ENCODE assay signal across 17 cellular contexts in genomic region chr3:42693530-42693930, GRCh38. TPM values are rescaled to one million over a fixed set of nuclear protein-coding genes. Genes with fewer than 3 reads are reported as not detected.
A peak's percentile ranks its signal among the peaks of the same experiment; 100 is the strongest.
DNase-seq lines count a peak whose midpoint lies in the region; ATAC-seq, FAIRE-seq and TF ChIP-seq lines count a peak whose summit lies in the region.
"Had no signal": no experiment of that assay in that cellular context is flagged by ENCODE, and none has a peak within 500 bp of the region (broad histone marks: within the 10 kb centered on the region; RNA-seq: fewer than 3 reads in every experiment).

No MANE protein-coding gene starts in this region.

- H3K27ac ChIP-seq in gastrocnemius medialis (peak overlapping the region; percentile 94 to 100 (median 99)), tibial nerve (no peak overlapping the region)
- H3K27ac ChIP-seq: BLaER1 had no signal

- 67 to 77% methylated on average over 3 to 4 of the region's 4 CpGs for WGBS in tibial nerve, 2 donors

- peaks cover 0 to 34% of the 10 kb centered on the region in 2 donors for H3K36me3 ChIP-seq in gastrocnemius medialis
- no peaks in the 10 kb centered on the region for H3K36me3 ChIP-seq in tibial nerve
- H3K36me3 ChIP-seq: BLaER1 had no signal

- TF ChIP-seq CTCF in gastrocnemius medialis (IDR thresholded peaks at IDR 0.05 in 4 of 5, conservative IDR thresholded peaks at IDR 0.05 in 1 of 5) (no peak), tibial nerve (IDR thresholded peaks at IDR 0.05) (no peak)

- H3K9me3 ChIP-seq in gastrocnemius medialis (no peaks in the 10 kb centered on the region), tibial nerve (no peaks in the 10 kb centered on the region)
- H3K9me3 ChIP-seq: BLaER1 had no signal

- H3K4me1 ChIP-seq in gastrocnemius medialis: peaks cover 20 to 23% of the 10 kb centered on the region in 2 donors
- no peaks in the 10 kb centered on the region for H3K4me1 ChIP-seq in tibial nerve

- no peak for ATAC-seq in left ventricle myocardium superior
- no peak for ATAC-seq in gastrocnemius medialis
- ATAC-seq: HCT116 had no signal

- H3K4me3 ChIP-seq in gastrocnemius medialis (no peak overlapping the region), tibial nerve (no peak overlapping the region)
- H3K4me3 ChIP-seq: BLaER1 had no signal

- in situ Hi-C loops in gastrocnemius medialis (cut with MboI; ENCODE audit: low sequenced_read_pairs in 4 of 4): no loop called here

- TF ChIP-seq POLR2A in gastrocnemius medialis (IDR thresholded peaks at IDR 0.05): no peak
- TF ChIP-seq POLR2A in tibial nerve (IDR thresholded peaks at IDR 0.05): no peak

- TF ChIP-seq EP300 in tibial nerve (IDR thresholded peaks at IDR 0.05): no peak

- H3K27me3 ChIP-seq in gastrocnemius medialis (no peaks in the 10 kb centered on the region), tibial nerve (no peaks in the 10 kb centered on the region)
- H3K27me3 ChIP-seq: BLaER1 had no signal

- peak; percentile 61 for FAIRE-seq in urothelium cell line (lab: Jason Lieb, UNC)
- FAIRE-seq: GM19239, H1 had no signal

- peak; percentile 54 for DNase-seq in cardiac septum (ENCODE audit: low spot score)
- DNase-seq in left ventricle myocardium superior: no peak
- peak; percentile 71 for DNase-seq in mesenteric fat pad (ENCODE audit: low spot score)
- DNase-seq in gastrocnemius medialis: no peak
- no peak for DNase-seq in urothelium cell line (ENCODE audit: low spot score)
- DNase-seq in Kasumi-1 (lab: John Stamatoyannopoulos, UW): no peak
- DNase-seq in tibial nerve (ENCODE audit: low spot score in 2 of 2): no peak
- no peak for DNase-seq in LoVo (ENCODE audit: low spot score)
- DNase-seq: 8988T; AML-193; CD4-positive, CD25-positive, alpha-beta regulatory T cell; DMS53; GF-D8 had no signal

- intact Hi-C loops in cardiac septum (cut with DNase I): no loop called here
- intact Hi-C loops in left ventricle myocardium superior (cut with micrococcal nuclease): no loop called here
- intact Hi-C loops in gastrocnemius medialis (cut with DNase I; ENCODE audit: low total_unique reads): no loop called here

RNA-seq across cellular contexts. Expression of gene KLHL40, which starts 8.2 kb away (rescaled TPM):
- total RNA-seq in cardiac septum: 0.57 TPM
- 0.12 TPM for total RNA-seq in left ventricle myocardium superior
- total RNA-seq in mesenteric fat pad: not detected
- total RNA-seq in gastrocnemius medialis: 100 to 1,000 TPM; 197 to 682 (median 397) TPM
- total RNA-seq in tibial nerve: under 1 TPM in 1 of 4 donors, not detected in 3; 0.42 TPM
- total RNA-seq: CD4-positive, CD25-positive, alpha-beta regulatory T cell; H1 had no signal

RNA-seq across cellular contexts. Expression of gene HHATL, which starts 9.1 kb away (rescaled TPM):
- total RNA-seq in cardiac septum (505 TPM), left ventricle myocardium superior (463 TPM), mesenteric fat pad (0.48 TPM), gastrocnemius medialis (100 to 1,000 TPM in 2 of 4 donors, 10 to 100 TPM in 2; 78.0 to 309 (median 164) TPM), tibial nerve (1 to 10 TPM in 1 of 4 donors, not detected in 3; 3.5 TPM)
- total RNA-seq: CD4-positive, CD25-positive, alpha-beta regulatory T cell; H1 had no signal

RNA-seq across cellular contexts. Expression of gene ZBTB47, which starts 40.0 kb away (rescaled TPM):
- 202 TPM for total RNA-seq in cardiac septum
- total RNA-seq in left ventricle myocardium superior: 90.5 TPM
- 58.2 TPM for total RNA-seq in mesenteric fat pad
- total RNA-seq in gastrocnemius medialis: 100 to 1,000 TPM; 141 to 256 (median 167) TPM
- 10 to 100 TPM; 44.6 to 81.3 (median 60.3) TPM for total RNA-seq in tibial nerve

Comparison
In these comparisons a context has a peak if more than half of its experiments do, and no peak if none do; other contexts are left out.
1. DNase-seq: peak in cardiac septum (single experiment) and mesenteric fat pad (single experiment); none in left ventricle myocardium superior (single experiment), gastrocnemius medialis (0 of 2), urothelium cell line (single experiment), Kasumi-1 (0 of 2), tibial nerve (0 of 2) and LoVo (single experiment).
2. H3K27ac ChIP-seq: peak in gastrocnemius medialis (4 of 4); none in tibial nerve (0 of 4).
3. RNA of gene KLHL40, which starts 8.2 kb away (total RNA-seq): 197 to 682 TPM in gastrocnemius medialis; 0.57 TPM in cardiac septum (single experiment), 0.12 TPM in left ventricle myocardium superior (single experiment), not detected in mesenteric fat pad (single experiment) and 0.42 TPM in tibial nerve; every median in the first group is over 100 times any median in the second.
4. RNA of gene HHATL, which starts 9.1 kb away (total RNA-seq): 505 TPM in cardiac septum (single experiment), 463 TPM in left ventricle myocardium superior (single experiment) and 78.0 to 309 TPM in gastrocnemius medialis; 0.48 TPM in mesenteric fat pad (single experiment) and 3.5 TPM in tibial nerve; every median in the first group is over 10 times any median in the second.